Comparison of ENCODE assay signal across 1 cellular context in the genomic region with DNA sequence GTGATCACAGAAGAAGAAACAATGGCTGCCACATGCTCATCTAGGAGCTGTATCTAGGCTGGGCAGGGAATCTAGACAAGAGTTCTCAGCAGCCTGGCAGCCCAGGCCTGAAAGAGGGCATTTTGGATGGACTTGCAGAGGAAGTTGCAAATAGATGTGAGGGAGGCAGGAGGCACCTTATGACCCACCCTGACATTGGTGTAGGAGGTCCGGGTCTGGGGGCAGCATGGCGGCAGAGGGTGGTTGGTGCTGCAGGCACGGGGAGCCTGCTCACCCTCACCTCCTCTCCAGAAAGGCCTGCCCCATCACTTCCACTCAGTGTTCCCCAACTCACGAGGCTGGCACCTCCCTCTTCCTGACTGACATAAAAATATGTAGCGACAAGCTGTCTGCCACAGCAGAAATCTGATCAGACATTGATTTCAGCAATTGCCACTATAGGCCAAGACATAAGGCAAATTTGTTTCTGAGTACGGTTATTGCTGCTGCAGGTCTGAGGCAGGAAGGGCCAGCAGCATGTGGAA.
TF ChIP-seq lines count a peak whose summit lies in the region.

No MANE protein-coding gene starts in this region.

TF ChIP-seq in WTC11, 78 proteins besides CTCF, POLR2A, EP300 and RAD21 (continued from another document):
- TF ChIP-seq, protein P1, sequence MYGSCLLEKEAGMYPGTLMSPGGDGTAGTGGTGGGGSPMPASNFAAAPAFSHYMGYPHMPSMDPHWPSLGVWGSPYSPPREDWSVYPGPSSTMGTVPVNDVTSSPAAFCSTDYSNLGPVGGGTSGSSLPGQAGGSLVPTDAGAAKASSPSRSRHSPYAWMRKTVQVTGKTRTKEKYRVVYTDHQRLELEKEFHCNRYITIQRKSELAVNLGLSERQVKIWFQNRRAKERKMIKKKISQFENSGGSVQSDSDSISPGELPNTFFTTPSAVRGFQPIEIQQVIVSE (CRISPR knock-in tag; IDR thresholded peaks at IDR 0.05; ENCODE audit: borderline replicate concordance) = no peak
- TF ChIP-seq ATF2 (CRISPR knock-in tag; IDR thresholded peaks at IDR 0.05; ENCODE audit: borderline replicate concordance, low read depth) = no peak
- no peak for TF ChIP-seq FOXK1 (CRISPR knock-in tag; IDR thresholded peaks at IDR 0.05)
- no peak for TF ChIP-seq RORB (CRISPR knock-in tag; IDR thresholded peaks at IDR 0.05)
- TF ChIP-seq GABPB1 (CRISPR knock-in tag; IDR thresholded peaks at IDR 0.05) = no peak
- no peak for TF ChIP-seq CBFB (CRISPR knock-in tag; IDR thresholded peaks at IDR 0.05; ENCODE audit: low read depth)
TF ChIP-seq in WTC11: peak in this region for 0.
